Comparison of ENCODE assay signal across 8 cellular contexts in genomic region chr12:45214739-45215418, GRCh38. TPM values are rescaled to one million over a fixed set of nuclear protein-coding genes. Genes with fewer than 3 reads are reported as not detected.
DNase-seq lines count a peak whose midpoint lies in the region; ATAC-seq and TF ChIP-seq lines count a peak whose summit lies in the region.

No MANE protein-coding gene starts in this region.

- TF ChIP-seq CTCF in CD8-positive, alpha-beta T cell (IDR thresholded peaks at IDR 0.05), result no peak

- ATAC-seq in CD8-positive, alpha-beta T cell, result no peak
- ATAC-seq in naive thymus-derived CD4-positive, alpha-beta T cell, result no peak
- no peak for ATAC-seq in HG03045 (IDR thresholded peaks at IDR 0.05; ENCODE audit: unreplicated experiment)

- H3K27ac ChIP-seq in CD8-positive, alpha-beta T cell (ENCODE audit: low read depth, low read length), result peak overlapping the region; percentile 51
- peak overlapping the region; percentile 69 for H3K27ac ChIP-seq in naive thymus-derived CD4-positive, alpha-beta T cell (ENCODE audit: low read depth, low read length)

- CTCF ChIA-PET in CD8-positive, alpha-beta T cell (lab: Charles Lee), result interaction anchor here (1.1 to 2.0 kb wide), 8 partner anchors 9 to 174 kb away, joined by 3 to 11 read pairs (median 5); no protein-coding TSS in a partner anchor
- CTCF ChIA-PET in naive thymus-derived CD4-positive, alpha-beta T cell (lab: Charles Lee), result interaction anchor here (0.6 to 1.7 kb wide), 8 partner anchors 9 to 329 kb away, joined by 3 to 8 read pairs (median 3); no protein-coding TSS in a partner anchor

- no peaks in the 10 kb centered on the region for H3K9me3 Mint-ChIP-seq in CD8-positive, alpha-beta T cell
- no peaks in the 10 kb centered on the region for H3K9me3 Mint-ChIP-seq in dendritic cell treated with granulocyte-macrophage colony-stimulating factor and Interleukin-4, amounts not matched to agents 40 ng/mL and 50 ng/mL, for 4 days
- peaks cover 0 to 1% (median 0%) of the 10 kb centered on the region in 11 donors for H3K9me3 Mint-ChIP-seq in naive thymus-derived CD4-positive, alpha-beta T cell

- intact Hi-C loops in CD8-positive, alpha-beta T cell (cut with DNase I, micrococcal nuclease), result loop anchor here (1.0 to 10.0 kb wide), 5 partner anchors 33 to 777 kb away; partner anchors contain the start of genes ARID2 (in 2 of the 2) and SCAF11 (in 2 of the 2)
- intact Hi-C loops in dendritic cell treated with granulocyte-macrophage colony-stimulating factor and Interleukin-4, amounts not matched to agents 40 ng/mL and 50 ng/mL, for 4 days (cut with micrococcal nuclease), result loop anchor here (1.0 to 10.0 kb wide), 3 partner anchors 9 to 510 kb away; partner anchors contain the start of gene ARID2
- intact Hi-C loops in naive thymus-derived CD4-positive, alpha-beta T cell (cut with micrococcal nuclease), result loop anchor here (1.0 to 10.0 kb wide), 11 partner anchors 11 to 1170 kb away; partner anchors contain the start of genes SCAF11 (in 2 of the 2), SLC38A1 (in 1 of the 2) and SLC38A2 (in 1 of the 2)

- H3K4me1 Mint-ChIP-seq in CD8-positive, alpha-beta T cell (ENCODE audit: low read depth), result peaks cover 37% of the 10 kb centered on the region
- H3K4me1 Mint-ChIP-seq in dendritic cell treated with granulocyte-macrophage colony-stimulating factor and Interleukin-4, amounts not matched to agents 40 ng/mL and 50 ng/mL, for 4 days (ENCODE audit: low read depth), result peaks cover 42% of the 10 kb centered on the region
- H3K4me1 Mint-ChIP-seq in naive thymus-derived CD4-positive, alpha-beta T cell, result peaks cover 27 to 64% (median 54%) of the 10 kb centered on the region in 7 donors

- no peaks in the 10 kb centered on the region for H3K36me3 ChIP-seq in CD8-positive, alpha-beta T cell (ENCODE audit: insufficient read depth, low read length)
- H3K36me3 ChIP-seq in naive thymus-derived CD4-positive, alpha-beta T cell (ENCODE audit: control insufficient read depth in 2 of 3, insufficient read depth in 3 of 3, low read length in 3 of 3), result peaks cover 0 to 13% (median 0%) of the 10 kb centered on the region in 3 experiments

- no peaks in the 10 kb centered on the region for H3K9me3 ChIP-seq in CD8-positive, alpha-beta T cell (ENCODE audit: low read length)
- no peaks in the 10 kb centered on the region for H3K9me3 ChIP-seq in naive thymus-derived CD4-positive, alpha-beta T cell (ENCODE audit: control insufficient read depth in 2 of 3, low read length in 3 of 3)

- POLR2A ChIA-PET in CD8-positive, alpha-beta T cell (lab: Charles Lee), result interaction anchor here (0.6 to 2.0 kb wide), 4 partner anchors 8 to 15 kb away, joined by 3 to 6 read pairs (median 4); no protein-coding TSS in a partner anchor
- POLR2A ChIA-PET in naive thymus-derived CD4-positive, alpha-beta T cell (lab: Charles Lee), result interaction anchor here (0.6 to 2.2 kb wide), 5 partner anchors 8 to 124 kb away, joined by 3 to 8 read pairs (median 3); no protein-coding TSS in a partner anchor

- DNase-seq in CD8-positive, alpha-beta T cell, result no peak
- DNase-seq in MV-4-11 (lab: John Stamatoyannopoulos, UW) (peak; percentile 30), putamen (ENCODE audit: low spot score) (no peak), NCI-H2081 treated with DMSO at 0.1 percent for 48 hours (lab: John Stamatoyannopoulos, UW) (no peak), mucosa of gallbladder (ENCODE audit: low spot score) (no peak)
- peak in 1 of 9 donors; percentile 25 for DNase-seq in naive thymus-derived CD4-positive, alpha-beta T cell

- peaks cover 21% of the 10 kb centered on the region for H3K4me1 ChIP-seq in CD8-positive, alpha-beta T cell (ENCODE audit: insufficient read depth, low read length)
- H3K4me1 ChIP-seq in naive thymus-derived CD4-positive, alpha-beta T cell (ENCODE audit: control insufficient read depth in 2 of 2, insufficient read depth in 2 of 2, low read length in 2 of 2), result peaks cover 17% of the 10 kb centered on the region in 2 donors

- H3K4me3 ChIP-seq in CD8-positive, alpha-beta T cell (ENCODE audit: low read depth, low read length), result peak overlapping the region; percentile 89
- peak overlapping the region; percentile 83 for H3K4me3 ChIP-seq in naive thymus-derived CD4-positive, alpha-beta T cell (ENCODE audit: low read length)

- peak overlapping the region; percentile 92 for H3K27ac Mint-ChIP-seq in CD8-positive, alpha-beta T cell
- H3K27ac Mint-ChIP-seq in dendritic cell treated with granulocyte-macrophage colony-stimulating factor and Interleukin-4, amounts not matched to agents 40 ng/mL and 50 ng/mL, for 4 days, result peak overlapping the region; percentile 90
- H3K27ac Mint-ChIP-seq in naive thymus-derived CD4-positive, alpha-beta T cell, result peak overlapping the region; percentile 83 to 96 (median 95)

- H3K4me3 Mint-ChIP-seq in CD8-positive, alpha-beta T cell, result peak overlapping the region; percentile 94
- peak overlapping the region; percentile 100 for H3K4me3 Mint-ChIP-seq in dendritic cell treated with granulocyte-macrophage colony-stimulating factor and Interleukin-4, amounts not matched to agents 40 ng/mL and 50 ng/mL, for 4 days
- peak overlapping the region; percentile 90 to 99 (median 97) for H3K4me3 Mint-ChIP-seq in naive thymus-derived CD4-positive, alpha-beta T cell

- no peaks in the 10 kb centered on the region for H3K27me3 ChIP-seq in CD8-positive, alpha-beta T cell (ENCODE audit: insufficient read depth, low read length)
- H3K27me3 ChIP-seq in naive thymus-derived CD4-positive, alpha-beta T cell (ENCODE audit: control insufficient read depth in 2 of 2, insufficient read depth in 2 of 2, low read length in 2 of 2), result no peaks in the 10 kb centered on the region

- H3K36me3 Mint-ChIP-seq in CD8-positive, alpha-beta T cell, result peaks cover 8% of the 10 kb centered on the region
- H3K36me3 Mint-ChIP-seq in dendritic cell treated with granulocyte-macrophage colony-stimulating factor and Interleukin-4, amounts not matched to agents 40 ng/mL and 50 ng/mL, for 4 days (ENCODE audit: low read depth), result peaks cover 24% of the 10 kb centered on the region
- H3K36me3 Mint-ChIP-seq in naive thymus-derived CD4-positive, alpha-beta T cell, result peaks cover 0 to 2% (median 0%) of the 10 kb centered on the region in 5 donors

- no peaks in the 10 kb centered on the region for H3K27me3 Mint-ChIP-seq in CD8-positive, alpha-beta T cell (ENCODE audit: low read depth)
- H3K27me3 Mint-ChIP-seq in dendritic cell treated with granulocyte-macrophage colony-stimulating factor and Interleukin-4, amounts not matched to agents 40 ng/mL and 50 ng/mL, for 4 days, result no peaks in the 10 kb centered on the region
- H3K27me3 Mint-ChIP-seq in naive thymus-derived CD4-positive, alpha-beta T cell, result no peaks in the 10 kb centered on the region

RNA-seq across cellular contexts. Expression of gene ANO6, which starts 1.0 kb away (rescaled TPM):
- 1 to 10 TPM; 7.4 to 7.5 TPM for total RNA-seq in CD8-positive, alpha-beta T cell
- 10 to 100 TPM; 15.1 to 29.7 (median 25.3) TPM for total RNA-seq in naive thymus-derived CD4-positive, alpha-beta T cell
- 10 to 100 TPM; 17.5 to 23.7 TPM for polyA plus RNA-seq in naive thymus-derived CD4-positive, alpha-beta T cell
- 91.4 TPM for total RNA-seq in mucosa of gallbladder
